1 cellular context compared by ENCODE assay signal in the genomic region with DNA sequence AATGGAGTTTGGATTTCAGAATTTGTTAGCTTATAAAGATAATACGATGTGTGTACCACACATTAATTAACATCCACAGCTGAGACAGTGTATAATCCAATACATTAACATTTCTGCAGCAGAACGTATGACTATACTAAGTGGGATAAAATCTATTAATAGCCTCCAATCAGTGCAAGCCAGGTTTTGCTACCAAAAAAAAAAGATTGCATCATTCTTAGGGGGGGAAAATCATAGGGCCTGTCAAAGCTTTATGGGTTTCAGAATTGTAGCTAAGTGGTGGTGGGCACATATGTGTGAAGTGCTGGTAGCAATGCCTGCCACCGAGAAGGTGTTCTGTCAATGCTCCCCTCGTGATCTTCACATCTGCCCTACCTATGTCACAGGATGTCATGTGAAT.
TF ChIP-seq lines count a peak whose summit lies in the region.

No MANE protein-coding gene starts in this region.

TF ChIP-seq in IMR-90, 13 proteins besides CTCF, POLR2A, EP300 and RAD21:
- TF ChIP-seq BHLHE40 (IDR thresholded peaks at IDR 0.05; ENCODE audit: low read depth, low read length) = no peak
- peak; percentile 83 for TF ChIP-seq CEBPB (IDR thresholded peaks at IDR 0.05; ENCODE audit: low read depth, low read length)
